In the genomic region with DNA sequence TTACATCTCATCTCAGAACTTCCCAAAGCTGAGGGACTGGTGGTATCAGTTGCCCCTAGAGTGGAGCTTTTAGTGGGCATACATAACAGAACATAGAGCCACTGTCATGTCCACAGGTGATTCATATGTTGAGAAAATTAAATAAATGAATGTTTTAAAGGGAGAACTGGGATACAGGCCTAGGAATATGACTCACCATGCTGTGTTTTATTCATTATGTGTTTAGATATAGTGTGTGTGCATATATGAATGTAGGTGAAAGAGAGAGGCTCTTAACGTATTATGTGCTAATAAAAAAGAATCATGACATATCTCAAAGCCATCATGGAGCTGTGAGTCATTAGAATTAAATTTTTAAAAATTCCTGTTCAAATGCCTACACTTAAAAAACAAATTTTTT, we compare ENCODE assay signal across 23 cellular contexts.
DNase-seq lines count a peak whose midpoint lies in the region; ATAC-seq, FAIRE-seq and TF ChIP-seq lines count a peak whose summit lies in the region.
"Had no signal": no experiment of that assay in that cellular context is flagged by ENCODE, and none has a peak within 500 bp of the region (broad histone marks: within the 10 kb centered on the region; RNA-seq: fewer than 3 reads in every experiment).

No MANE protein-coding gene starts in this region.

- intact Hi-C loops in Caco-2 (cut with micrococcal nuclease; ENCODE audit: unreplicated experiment) = no loop called here

- no peak for TF ChIP-seq CTCF in bronchial epithelial cell (IDR thresholded peaks at IDR 0.05; ENCODE audit: insufficient read depth, low read length, severe bottlenecking)
- TF ChIP-seq CTCF in foreskin keratinocyte (conservative IDR thresholded peaks at IDR 0.05) = no peak
- no peak for TF ChIP-seq CTCF in Caco-2 (IDR thresholded peaks at IDR 0.05; ENCODE audit: insufficient read depth in 1 of 2, low read depth in 1 of 2, low read length in 1 of 2, severe bottlenecking in 1 of 2, unreplicated experiment in 1 of 2)

- no peak overlapping the region for H3K4me3 ChIP-seq in bronchial epithelial cell (ENCODE audit: low read depth, low read length)
- no peak overlapping the region for H3K4me3 ChIP-seq in Caco-2 (ENCODE audit: low read depth, low read length)
- H3K4me3 ChIP-seq: BLaER1 had no signal

- no peaks in the 10 kb centered on the region for H3K36me3 ChIP-seq in bronchial epithelial cell (ENCODE audit: control insufficient read depth, insufficient read depth, low read length)
- H3K36me3 ChIP-seq in Caco-2 (ENCODE audit: control insufficient read depth, insufficient read depth, low read length) = no peaks in the 10 kb centered on the region
- H3K36me3 ChIP-seq: BLaER1 had no signal

- peak; percentile 48 for ATAC-seq in foreskin keratinocyte
- ATAC-seq in GM18873 (IDR thresholded peaks at IDR 0.05; ENCODE audit: low FRiP score, unreplicated experiment) = no peak
- ATAC-seq in GM21717 (IDR thresholded peaks at IDR 0.05; ENCODE audit: unreplicated experiment) = no peak

- no peaks in the 10 kb centered on the region for H3K27me3 ChIP-seq in bronchial epithelial cell (ENCODE audit: control insufficient read depth, insufficient read depth, low read length)
- peaks cover 6% of the 10 kb centered on the region for H3K27me3 ChIP-seq in foreskin keratinocyte
- H3K27me3 ChIP-seq in Caco-2 (replicated peaks; ENCODE audit: control insufficient read depth, insufficient read depth, low read length) = no peaks in the 10 kb centered on the region
- H3K27me3 ChIP-seq: BLaER1 had no signal

- peak; percentile 8 for DNase-seq in GM03348 (ENCODE audit: low spot score)
- DNase-seq in NCI-H226 = peak; percentile 33
- peak; percentile 48 for DNase-seq in bronchial epithelial cell (ENCODE audit: low read depth)
- DNase-seq in foreskin keratinocyte = peak in 1 of 2 donors; percentile 15
- DNase-seq in Caco-2 = no peak
- DNase-seq: Calu3; CD4-positive, alpha-beta memory T cell; H7; Karpas-422; MM.1S; NCI-H1092 treated with DMSO at 0.1 percent for 48 hours; NCI-H146; NCI-H2029 treated with DMSO at 0.1 percent for 48 hours; NCI-H2171; NCI-H446 treated with DMSO at 0.1 percent for 48 hours; NCI-H748 treated with DMSO at 0.1 percent for 48 hours; NK-92 treated with Interleukin-12 subunit alpha and Interleukin-12 subunit beta, amount 100 ng/mL, for 24 hours; SHP77 treated with DMSO at 0.1 percent for 48 hours; SK-N-SH had no signal

- no peak overlapping the region for H3K27ac ChIP-seq in foreskin keratinocyte
- H3K27ac ChIP-seq: BLaER1 had no signal

- H3K4me1 ChIP-seq in foreskin keratinocyte = no peaks in the 10 kb centered on the region
- H3K4me1 ChIP-seq in Caco-2 = no peaks in the 10 kb centered on the region; the same call in 1 of the 2 replicates
- H3K4me1 ChIP-seq: BLaER1 had no signal

- H3K9me3 ChIP-seq in Caco-2 = no peaks in the 10 kb centered on the region
- H3K9me3 ChIP-seq: BLaER1, SK-N-SH had no signal

- H3K4me3 Mint-ChIP-seq in Caco-2 (ENCODE audit: unreplicated experiment) = no peak overlapping the region
- H3K4me3 Mint-ChIP-seq: CD4-positive, alpha-beta memory T cell; IgD-negative memory B cell had no signal

- H3K36me3 Mint-ChIP-seq in Caco-2 (ENCODE audit: insufficient read depth, unreplicated experiment) = no peaks in the 10 kb centered on the region
- H3K36me3 Mint-ChIP-seq: CD4-positive, alpha-beta memory T cell; IgD-negative memory B cell had no signal

- no peaks in the 10 kb centered on the region for H3K4me1 Mint-ChIP-seq in Caco-2 (ENCODE audit: low read depth, unreplicated experiment)
- H3K4me1 Mint-ChIP-seq: CD4-positive, alpha-beta memory T cell; IgD-negative memory B cell had no signal

- CTCF ChIA-PET in Caco-2 (lab: Charles Lee) = no interaction called here

- peaks cover 9% of the 10 kb centered on the region for H3K9me3 Mint-ChIP-seq in Caco-2 (ENCODE audit: unreplicated experiment)
- H3K9me3 Mint-ChIP-seq: IgD-negative memory B cell had no signal

- FAIRE-seq in bronchial epithelial cell (lab: Jason Lieb, UNC) = no peak

- H3K27ac Mint-ChIP-seq in Caco-2 (ENCODE audit: unreplicated experiment) = no peak overlapping the region
- H3K27ac Mint-ChIP-seq: CD4-positive, alpha-beta memory T cell; IgD-negative memory B cell had no signal

- no TSS peak for BruUV-seq in Caco-2 (replicated peaks; lab: Mats Ljungman, UMichigan)

- no peaks in the 10 kb centered on the region for H3K27me3 Mint-ChIP-seq in Caco-2 (ENCODE audit: insufficient read depth, unreplicated experiment)
- H3K27me3 Mint-ChIP-seq: CD4-positive, alpha-beta memory T cell had no signal

- POLR2A ChIA-PET in Caco-2 (lab: Charles Lee) = no interaction called here

Comparison
In these comparisons a context has a peak if more than half of its experiments do, and no peak if none do; other contexts are left out.
1. DNase-seq: peak in GM03348 (single experiment), NCI-H226 (single experiment) and bronchial epithelial cell (single experiment); none in Caco-2 (0 of 2).